9 cellular contexts compared by ENCODE assay signal in genomic region chr5:52809884-52810283, GRCh38. TPM values are rescaled to one million over a fixed set of nuclear protein-coding genes. Genes with fewer than 3 reads are reported as not detected.
A peak's percentile ranks its signal among the peaks of the same experiment; 100 is the strongest.
DNase-seq lines count a peak whose midpoint lies in the region; ATAC-seq and TF ChIP-seq lines count a peak whose summit lies in the region.
"Had no signal": no experiment of that assay in that cellular context is flagged by ENCODE, and none has a peak within 500 bp of the region (broad histone marks: within the 10 kb centered on the region; RNA-seq: fewer than 3 reads in every experiment).

No MANE protein-coding gene starts in this region.

- 28 to 52% methylated on average over 1 of the region's 1 CpG for WGBS in esophagus, 2 donors
- WGBS in endodermal cell (ENCODE audit: insufficient coverage in 1 of 2, insufficient read length in 1 of 2), 2 experiments = 74 to 100% methylated on average over 1 of the region's 1 CpG

- no peaks in the 10 kb centered on the region for H3K9me3 Mint-ChIP-seq in endodermal cell

- no peaks in the 10 kb centered on the region for H3K27me3 ChIP-seq in esophagus (ENCODE audit: control insufficient read depth in 1 of 2, insufficient read depth in 2 of 2, low read length in 2 of 2)
- no peaks in the 10 kb centered on the region for H3K27me3 ChIP-seq in endodermal cell (ENCODE audit: control insufficient read depth, insufficient read depth, low read length, poor library complexity, severe bottlenecking)

- no peak overlapping the region for H3K4me3 Mint-ChIP-seq in endodermal cell

- no peak overlapping the region for H3K9ac ChIP-seq in endodermal cell (ENCODE audit: extremely low read depth, low read length, poor library complexity, severe bottlenecking)

- no peak overlapping the region for H3K27ac Mint-ChIP-seq in endodermal cell

- H3K9me3 ChIP-seq in esophagus (ENCODE audit: control insufficient read depth in 2 of 2, insufficient read depth in 1 of 2, low read depth in 1 of 2, low read length in 1 of 2) = no peaks in the 10 kb centered on the region
- H3K9me3 ChIP-seq in endodermal cell (ENCODE audit: control insufficient read depth, low read length) = no peaks in the 10 kb centered on the region

- H3K4me1 ChIP-seq in esophagus (ENCODE audit: control insufficient read depth in 2 of 2, insufficient read depth in 2 of 2, low read length in 1 of 2) (peaks cover 0 to 2% of the 10 kb centered on the region in 2 donors), endodermal cell (ENCODE audit: control insufficient read depth, insufficient read depth, low read length) (peaks cover 9% of the 10 kb centered on the region)

- peaks cover 4% of the 10 kb centered on the region for H3K4me1 Mint-ChIP-seq in endodermal cell

- ATAC-seq in GM18870 (IDR thresholded peaks at IDR 0.05; ENCODE audit: unreplicated experiment) (peak; percentile 46), HG03565 (IDR thresholded peaks at IDR 0.05; ENCODE audit: unreplicated experiment) (no peak)
- no peak for ATAC-seq in stimulated activated naive CD8-positive, alpha-beta T cell treated with anti-CD3 and anti-CD28 coated beads, Interleukin-15, Interleukin-2, amounts not matched to agents 100 U/mL and 50 U/mL, for 24 hours

- H3K27me3 Mint-ChIP-seq in endodermal cell (ENCODE audit: insufficient read depth) = no peaks in the 10 kb centered on the region

- H3K36me3 ChIP-seq in esophagus (ENCODE audit: control insufficient read depth in 2 of 2, insufficient read depth in 2 of 2, low read length in 1 of 2) (no peaks in the 10 kb centered on the region), endodermal cell (ENCODE audit: control insufficient read depth, insufficient read depth, low read length) (no peaks in the 10 kb centered on the region)

- peak; percentile 19 for DNase-seq in NOMO-1 treated with dmso at 0.1 percent for 144 hours (lab: John Stamatoyannopoulos, UW; ENCODE audit: unreplicated experiment)
- peak; percentile 66 for DNase-seq in renal cortical epithelial cell (ENCODE audit: low read depth)
- no peak for DNase-seq in NCI-H345 (lab: John Stamatoyannopoulos, UW)
- no peak for DNase-seq in stimulated activated naive CD8-positive, alpha-beta T cell treated with anti-CD3 and anti-CD28 coated beads, Interleukin-15, Interleukin-2, amounts not matched to agents 100 U/mL and 50 U/mL, for 24 hours
- no peak for DNase-seq in endodermal cell
- DNase-seq: NCI-H82 had no signal

- H3K4me3 ChIP-seq in esophagus (ENCODE audit: low read depth in 1 of 2, low read length in 2 of 2) = no peak overlapping the region
- no peak overlapping the region for H3K4me3 ChIP-seq in endodermal cell (ENCODE audit: low read length)

- H3K36me3 Mint-ChIP-seq in endodermal cell (ENCODE audit: low read depth) = no peaks in the 10 kb centered on the region

- TF ChIP-seq CTCF in endodermal cell (conservative IDR thresholded peaks at IDR 0.05) = no peak

- H3K27ac ChIP-seq in esophagus (ENCODE audit: low read depth in 2 of 2, low read length in 1 of 2) (peak overlapping the region; percentile 69 to 83), endodermal cell (ENCODE audit: low read depth, low read length) (no peak overlapping the region)

RNA-seq across cellular contexts. Expression of gene ITGA1, which starts 22.2 kb away (rescaled TPM):
- 1 to 10 TPM; 5.3 to 7.7 TPM for polyA plus RNA-seq in esophagus
- total RNA-seq in renal cortical epithelial cell (8.9 and 57.7 TPM in 2 replicates), endodermal cell (1 to 10 TPM in 1 of 2 donors, under 1 TPM in 1; 0.33 to 3.5 TPM)
- polyA plus RNA-seq in endodermal cell (2013, experiment 1 of 2) = 2.6 TPM
- polyA plus RNA-seq in endodermal cell (2013, experiment 2 of 2) = 3.4 TPM

RNA-seq across cellular contexts. Expression of gene PELO, which starts 22.2 kb away (rescaled TPM):
- 10 to 100 TPM in 1 of 2 donors, 1 to 10 TPM in 1; 3.9 to 12.5 TPM for polyA plus RNA-seq in esophagus
- 24.0 and 34.0 TPM in 2 replicates for total RNA-seq in renal cortical epithelial cell
- total RNA-seq in endodermal cell = 10 to 100 TPM; 10.2 to 14.9 TPM
- 10.6 TPM for polyA plus RNA-seq in endodermal cell (2013, experiment 1 of 2)
- polyA plus RNA-seq in endodermal cell (2013, experiment 2 of 2) = 9.8 TPM

Comparison
In these comparisons a context has a peak if more than half of its experiments do, and no peak if none do; other contexts are left out.
1. DNase-seq: peak in NOMO-1 treated with dmso at 0.1 percent for 144 hours (single experiment) and renal cortical epithelial cell (single experiment); none in NCI-H345 (single experiment), stimulated activated naive CD8-positive, alpha-beta T cell treated with anti-CD3 and anti-CD28 coated beads, Interleukin-15, Interleukin-2, amounts not matched to agents 100 U/mL and 50 U/mL, for 24 hours (single experiment) and endodermal cell (single experiment).